In genomic region chr1:206507395-206508129, GRCh38 we compare ENCODE assay signal across 8 cellular contexts. TPM values are rescaled to one million over a fixed set of nuclear protein-coding genes. Genes with fewer than 3 reads are reported as not detected.
DNase-seq lines count a peak whose midpoint lies in the region; ATAC-seq and TF ChIP-seq lines count a peak whose summit lies in the region.

Gene RASSF5, plus strand, starts transcription at chr1:206507531. Its CDS starts 72 bp downstream, at chr1:206507603.

- H3K9me3 ChIP-seq in right atrium auricular region, result no peaks in the 10 kb centered on the region

- H3K4me3 Mint-ChIP-seq in activated naive CD8-positive, alpha-beta T cell treated with anti-CD3 and anti-CD28 coated beads, Interleukin-2, amount 50 U/mL, for 24 hours, result peak within 1 kb of the TSS; percentile 71

- peak; percentile 63 for ATAC-seq in activated naive CD8-positive, alpha-beta T cell treated with anti-CD3 and anti-CD28 coated beads, Interleukin-2, amount 50 U/mL, for 24 hours

- H3K9me3 Mint-ChIP-seq in activated naive CD8-positive, alpha-beta T cell treated with anti-CD3 and anti-CD28 coated beads, Interleukin-2, amount 50 U/mL, for 24 hours, result no peaks in the 10 kb centered on the region

- DNase-seq in AG09309 (ENCODE audit: low read depth) (no peak), GM19240 (ENCODE audit: insufficient read length, low spot score) (peak; percentile 66), HPDE6-E6E7 (ENCODE audit: extremely low spot score) (peak; percentile 76), right atrium auricular region (ENCODE audit: low spot score) (peak; percentile 88), retinal pigment epithelial cell (ENCODE audit: low read depth) (no peak), NCI-H446 treated with DMSO at 0.1 percent for 48 hours (lab: John Stamatoyannopoulos, UW) (no peak)
- DNase-seq in activated naive CD8-positive, alpha-beta T cell treated with anti-CD3 and anti-CD28 coated beads, Interleukin-2, amount 50 U/mL, for 24 hours, result peak; percentile 88

- no peak for TF ChIP-seq CTCF in AG09309 (IDR thresholded peaks at IDR 0.05; ENCODE audit: control insufficient read depth, insufficient read depth, low read depth, low read length, missing control alignments)
- TF ChIP-seq CTCF in right atrium auricular region (IDR thresholded peaks at IDR 0.05), result no peak
- no peak for TF ChIP-seq CTCF in retinal pigment epithelial cell (conservative IDR thresholded peaks at IDR 0.05; ENCODE audit: low read depth, low read length)

- H3K4me1 Mint-ChIP-seq in activated naive CD8-positive, alpha-beta T cell treated with anti-CD3 and anti-CD28 coated beads, Interleukin-2, amount 50 U/mL, for 24 hours, result peaks cover 57% of the 10 kb centered on the region

- peak within 1 kb of the TSS; percentile 76 to 81 for H3K27ac ChIP-seq in right atrium auricular region

- H3K27ac Mint-ChIP-seq in activated naive CD8-positive, alpha-beta T cell treated with anti-CD3 and anti-CD28 coated beads, Interleukin-2, amount 50 U/mL, for 24 hours, result peak within 1 kb of the TSS; percentile 55

- H3K36me3 Mint-ChIP-seq in activated naive CD8-positive, alpha-beta T cell treated with anti-CD3 and anti-CD28 coated beads, Interleukin-2, amount 50 U/mL, for 24 hours (ENCODE audit: low read depth), result no peaks in the 10 kb centered on the region

- intact Hi-C loops in T-helper 1 cell treated with Interleukin-12 subunit alpha and Interleukin-12 subunit beta and Interleukin-4 antibody, amounts not matched to agents 30 ng/mL and 1 ng/mL, for 36 hours (cut with micrococcal nuclease), result loop anchor here (1.0 to 5.0 kb wide), 9 partner anchors 9 to 177 kb away; partner anchors contain the start of genes DYRK3, IKBKE and MAPKAPK2

- no peaks in the 10 kb centered on the region for H3K36me3 ChIP-seq in right atrium auricular region

- H3K4me3 ChIP-seq in AG09309 (ENCODE audit: control insufficient read depth, low read depth, low read length) (peak within 1 kb of the TSS; percentile 49), right atrium auricular region (peak within 1 kb of the TSS; percentile 51 to 72), retinal pigment epithelial cell (ENCODE audit: low read length) (peak within 1 kb of the TSS; percentile 57)

- peaks cover 37% of the 10 kb centered on the region for H3K27me3 Mint-ChIP-seq in activated naive CD8-positive, alpha-beta T cell treated with anti-CD3 and anti-CD28 coated beads, Interleukin-2, amount 50 U/mL, for 24 hours

- H3K4me1 ChIP-seq in right atrium auricular region, result peaks cover 0 to 54% of the 10 kb centered on the region in 2 donors

- no peaks in the 10 kb centered on the region for H3K27me3 ChIP-seq in right atrium auricular region

RNA-seq across cellular contexts. Expression of gene RASSF5, which starts in this region (rescaled TPM):
- 248 and 252 TPM in 2 replicates for total RNA-seq in T-helper 1 cell treated with Interleukin-12 subunit alpha and Interleukin-12 subunit beta and Interleukin-4 antibody, amounts not matched to agents 30 ng/mL and 1 ng/mL, for 36 hours
- total RNA-seq in right atrium auricular region, result 10 to 100 TPM in 1 of 2 donors, 1 to 10 TPM in 1; 9.9 to 17.5 TPM

Comparison
In these comparisons a context has a peak if more than half of its experiments do, and no peak if none do; other contexts are left out.
1. RNA of gene RASSF5 (total RNA-seq): 248 to 252 TPM in T-helper 1 cell treated with Interleukin-12 subunit alpha and Interleukin-12 subunit beta and Interleukin-4 antibody, amounts not matched to agents 30 ng/mL and 1 ng/mL, for 36 hours; 9.9 to 17.5 TPM in right atrium auricular region; every median in the first group is over 10 times any median in the second.
2. DNase-seq: peak in GM19240 (single experiment), HPDE6-E6E7 (single experiment), activated naive CD8-positive, alpha-beta T cell treated with anti-CD3 and anti-CD28 coated beads, Interleukin-2, amount 50 U/mL, for 24 hours (single experiment) and right atrium auricular region (single experiment); none in AG09309 (single experiment), retinal pigment epithelial cell (single experiment) and NCI-H446 treated with DMSO at 0.1 percent for 48 hours (single experiment).
3. Peak in every context shown above with its lines, with median percentiles within 50 percentile points of each other: H3K4me3 ChIP-seq.